2 cellular contexts compared by ENCODE assay signal in the genomic region with DNA sequence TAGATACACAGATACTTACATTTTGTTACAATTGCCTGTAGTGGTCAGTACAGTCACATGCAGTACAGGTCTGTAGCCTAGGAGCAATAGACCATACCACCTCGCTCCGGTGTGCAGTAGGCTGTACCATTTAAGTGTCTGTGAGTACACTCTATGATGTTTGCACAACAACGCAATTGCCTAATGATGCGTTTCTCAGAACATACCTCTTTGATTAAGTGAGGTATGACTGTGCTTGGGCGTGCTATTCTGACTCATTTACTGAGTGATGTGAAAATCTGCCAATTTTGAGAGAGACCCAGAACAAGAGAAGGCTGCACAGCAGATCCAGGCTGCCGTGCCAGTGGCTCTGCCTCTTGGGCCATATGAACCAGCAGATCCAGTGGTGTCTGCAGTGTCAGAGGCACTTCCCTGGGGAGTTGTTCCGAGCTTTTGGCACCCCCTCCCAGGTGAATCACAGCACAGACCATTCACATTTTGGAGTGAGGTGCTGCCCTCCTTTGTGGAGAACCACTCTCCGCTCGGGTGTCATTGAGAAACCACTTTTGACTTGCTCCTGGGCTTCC.
TF ChIP-seq lines count a peak whose summit lies in the region.

No MANE protein-coding gene starts in this region.

TF ChIP-seq in IMR-90, 13 proteins besides CTCF, POLR2A, EP300 and RAD21:
- TF ChIP-seq, protein P1, sequence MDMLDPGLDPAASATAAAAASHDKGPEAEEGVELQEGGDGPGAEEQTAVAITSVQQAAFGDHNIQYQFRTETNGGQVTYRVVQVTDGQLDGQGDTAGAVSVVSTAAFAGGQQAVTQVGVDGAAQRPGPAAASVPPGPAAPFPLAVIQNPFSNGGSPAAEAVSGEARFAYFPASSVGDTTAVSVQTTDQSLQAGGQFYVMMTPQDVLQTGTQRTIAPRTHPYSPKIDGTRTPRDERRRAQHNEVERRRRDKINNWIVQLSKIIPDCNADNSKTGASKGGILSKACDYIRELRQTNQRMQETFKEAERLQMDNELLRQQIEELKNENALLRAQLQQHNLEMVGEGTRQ (IDR thresholded peaks at IDR 0.05; ENCODE audit: low read depth, low read length) = 0 out of 2 replicates have a peak, but pooled peaks have one; percentile 13
- TF ChIP-seq CHD1 (IDR thresholded peaks at IDR 0.05; ENCODE audit: low read depth, low read length) (0 out of 2 replicates have a peak, but pooled peaks have one; percentile 63), BHLHE40 (IDR thresholded peaks at IDR 0.05; ENCODE audit: low read depth, low read length) (peak; percentile 90), RCOR1 (IDR thresholded peaks at IDR 0.05; ENCODE audit: insufficient replicate concordance, low read length) (no peak), NFE2L2 (IDR thresholded peaks at IDR 0.05; ENCODE audit: low read depth, low read length) (0 out of 2 replicates have a peak, but pooled peaks have one; percentile 17), MAZ (IDR thresholded peaks at IDR 0.05; ENCODE audit: borderline replicate concordance, low read depth, low read length) (no peak), FOS (IDR thresholded peaks at IDR 0.05; ENCODE audit: low read depth, low read length) (peak; percentile 86), RFX5 (IDR thresholded peaks at IDR 0.05; ENCODE audit: low read depth, low read length) (no peak), CEBPB (IDR thresholded peaks at IDR 0.05; ENCODE audit: low read depth, low read length) (peak; percentile 99)

TF ChIP-seq in HEK293T, 16 proteins besides CTCF, POLR2A, EP300 and RAD21:
- TF ChIP-seq LEF1 (IDR thresholded peaks at IDR 0.05; ENCODE audit: borderline replicate concordance) (no peak), FOXA1 (IDR thresholded peaks at IDR 0.05) (no peak), TARDBP (IDR thresholded peaks at IDR 0.05) (no peak), FOXM1 (IDR thresholded peaks at IDR 0.05; ENCODE audit: borderline replicate concordance) (no peak), L3MBTL2 (conservative IDR thresholded peaks at IDR 0.05) (no peak), FOXK2 (IDR thresholded peaks at IDR 0.05) (no peak), BHLHE40 (IDR thresholded peaks at IDR 0.05; ENCODE audit: borderline replicate concordance) (no peak), SUZ12 (IDR thresholded peaks at IDR 0.05) (no peak), SP1 (IDR thresholded peaks at IDR 0.05) (no peak), HDGF (IDR thresholded peaks at IDR 0.05; ENCODE audit: borderline replicate concordance) (no peak), ELF4 (IDR thresholded peaks at IDR 0.05) (no peak), CTBP1 (IDR thresholded peaks at IDR 0.05; ENCODE audit: borderline replicate concordance) (no peak), ARNT (IDR thresholded peaks at IDR 0.05) (no peak)
